Comparison of ENCODE assay signal across 16 cellular contexts in genomic region chr2:150809083-150809482, GRCh38.
A peak's percentile ranks its signal among the peaks of the same experiment; 100 is the strongest.
DNase-seq lines count a peak whose midpoint lies in the region; ATAC-seq and TF ChIP-seq lines count a peak whose summit lies in the region.
"Had no signal": no experiment of that assay in that cellular context is flagged by ENCODE, and none has a peak within 500 bp of the region (broad histone marks: within the 10 kb centered on the region; RNA-seq: fewer than 3 reads in every experiment).

No MANE protein-coding gene starts in this region.

- DNase-seq in DMS 273 treated with DMSO at 0.1 percent for 48 hours (lab: John Stamatoyannopoulos, UW): peak; percentile 35
- DNase-seq in NCI-H2171 treated with DMSO at 0.1 percent for 48 hours (lab: John Stamatoyannopoulos, UW): peak; percentile 90
- DNase-seq in retina: peak; percentile 5
- no peak for DNase-seq in NCI-H1417 (lab: John Stamatoyannopoulos, UW)
- no peak for DNase-seq in activated CD4-positive, alpha-beta T cell treated with anti-CD3 and anti-CD28 coated beads, Interleukin-2, amount 50 U/mL, for 48 hours
- no peak for DNase-seq in foreskin melanocyte
- DNase-seq: C1 segment of cervical spinal cord; CD8-positive, alpha-beta memory T cell; GDM1; GM23248; NCI-H1436; NCI-H2029 treated with DMSO at 0.1 percent for 48 hours; NCI-H774; T-helper 17 cell had no signal

- ATAC-seq in SK-N-SH treated with all-trans-retinoic acid at 6 μM for 48 hours: no peak
- no peak for ATAC-seq in HG03460 (IDR thresholded peaks at IDR 0.05; ENCODE audit: unreplicated experiment)
- ATAC-seq: T-helper 17 cell had no signal

TF ChIP-seq in SK-N-SH treated with all-trans-retinoic acid at 6 μM for 48 hours, 23 proteins besides CTCF, POLR2A, EP300 and RAD21:
- TF ChIP-seq ZC3H10 (CRISPR knock-in tag; IDR thresholded peaks at IDR 0.05) (no peak), ESRRG (CRISPR knock-in tag; IDR thresholded peaks at IDR 0.05) (no peak), RARB (CRISPR knock-in tag; IDR thresholded peaks at IDR 0.05) (no peak), TCF4 (CRISPR knock-in tag; IDR thresholded peaks at IDR 0.05; ENCODE audit: borderline replicate concordance) (peak; percentile 22; the same call in 1 of the 2 replicates), TOX (CRISPR knock-in tag; IDR thresholded peaks at IDR 0.05; ENCODE audit: borderline replicate concordance) (no peak), ZNF70 (CRISPR knock-in tag; IDR thresholded peaks at IDR 0.05) (0 out of 2 replicates have a peak, but pooled peaks have one; percentile 22), GLIS3 (CRISPR knock-in tag; IDR thresholded peaks at IDR 0.05) (no peak)

Comparison
In these comparisons a context has a peak if more than half of its experiments do, and no peak if none do; other contexts are left out.
1. DNase-seq: peak in DMS 273 treated with DMSO at 0.1 percent for 48 hours (single experiment), NCI-H2171 treated with DMSO at 0.1 percent for 48 hours (single experiment) and retina (single experiment); none in NCI-H1417 (0 of 3), activated CD4-positive, alpha-beta T cell treated with anti-CD3 and anti-CD28 coated beads, Interleukin-2, amount 50 U/mL, for 48 hours (0 of 2) and foreskin melanocyte (single experiment).